In genomic region chr6:31836676-31837611, GRCh38 we compare ENCODE assay signal across 8 cellular contexts. TPM values are rescaled to one million over a fixed set of nuclear protein-coding genes. Genes with fewer than 3 reads are reported as not detected.
DNase-seq lines count a peak whose midpoint lies in the region; TF ChIP-seq lines count a peak whose summit lies in the region.

No MANE protein-coding gene starts in this region.

- peaks cover 31% of the 10 kb centered on the region for H3K4me1 Mint-ChIP-seq in T-helper 1 cell treated with Interleukin-12 subunit alpha and Interleukin-12 subunit beta and Interleukin-4 antibody, amounts not matched to agents 30 μg/mL and 1 μg/mL, for 36 hours (ENCODE audit: low read depth)
- H3K4me1 Mint-ChIP-seq in glutamatergic neuron (ENCODE audit: low read depth, unreplicated experiment), result peaks cover 16% of the 10 kb centered on the region

- peak overlapping the region; percentile 98 for H3K27ac Mint-ChIP-seq in T-helper 1 cell treated with Interleukin-12 subunit alpha and Interleukin-12 subunit beta and Interleukin-4 antibody, amounts not matched to agents 30 μg/mL and 1 μg/mL, for 36 hours
- H3K27ac Mint-ChIP-seq in glutamatergic neuron (ENCODE audit: unreplicated experiment), result peak overlapping the region; percentile 80

- no peak for TF ChIP-seq CTCF in WI38 (IDR thresholded peaks at IDR 0.05; ENCODE audit: low read depth, low read length)
- no peak for TF ChIP-seq CTCF in glutamatergic neuron (IDR thresholded peaks at IDR 0.05; ENCODE audit: partially characterized antibody, unreplicated experiment)

- H3K9me3 Mint-ChIP-seq in T-helper 1 cell treated with Interleukin-12 subunit alpha and Interleukin-12 subunit beta and Interleukin-4 antibody, amounts not matched to agents 30 μg/mL and 1 μg/mL, for 36 hours, result no peaks in the 10 kb centered on the region
- peaks cover 11% of the 10 kb centered on the region for H3K9me3 Mint-ChIP-seq in glutamatergic neuron (ENCODE audit: unreplicated experiment)

- peaks cover 37% of the 10 kb centered on the region for H3K36me3 Mint-ChIP-seq in T-helper 1 cell treated with Interleukin-12 subunit alpha and Interleukin-12 subunit beta and Interleukin-4 antibody, amounts not matched to agents 30 μg/mL and 1 μg/mL, for 36 hours (ENCODE audit: low read depth)
- no peaks in the 10 kb centered on the region for H3K36me3 Mint-ChIP-seq in glutamatergic neuron (ENCODE audit: unreplicated experiment)

- H3K4me3 Mint-ChIP-seq in T-helper 1 cell treated with Interleukin-12 subunit alpha and Interleukin-12 subunit beta and Interleukin-4 antibody, amounts not matched to agents 30 μg/mL and 1 μg/mL, for 36 hours, result peak overlapping the region; percentile 95
- peak overlapping the region; percentile 98 for H3K4me3 Mint-ChIP-seq in glutamatergic neuron (ENCODE audit: unreplicated experiment)

- no peaks in the 10 kb centered on the region for H3K27me3 Mint-ChIP-seq in T-helper 1 cell treated with Interleukin-12 subunit alpha and Interleukin-12 subunit beta and Interleukin-4 antibody, amounts not matched to agents 30 μg/mL and 1 μg/mL, for 36 hours (ENCODE audit: low read depth)
- peaks cover 19% of the 10 kb centered on the region for H3K27me3 Mint-ChIP-seq in glutamatergic neuron (ENCODE audit: unreplicated experiment)

- DNase-seq in T-helper 1 cell, result no peak
- DNase-seq in glutamatergic neuron, result no peak
- no peak for DNase-seq in SKM-1 treated with dmso at 0.1 percent for 144 hours (lab: John Stamatoyannopoulos, UW; ENCODE audit: unreplicated experiment)
- no peak for DNase-seq in occipital lobe (lab: John Stamatoyannopoulos, UW)
- DNase-seq in hypothalamus (lab: John Stamatoyannopoulos, UW), result no peak

- H3K4me3 ChIP-seq in WI38 (ENCODE audit: low read depth, low read length), result peak overlapping the region; percentile 91
- H3K4me3 ChIP-seq in skin epidermis, result peak overlapping the region; percentile 64 to 98 (median 74)

- peak overlapping the region in 18 of 21 experiments; percentile 9 to 99 (median 93) for H3K27ac ChIP-seq in skin epidermis

RNA-seq across cellular contexts. Expression of gene HSPA1B, which starts 9.4 kb away (rescaled TPM):
- total RNA-seq in glutamatergic neuron (ENCODE audit: unreplicated experiment) (93.9 TPM), occipital lobe (121 TPM)

RNA-seq across cellular contexts. Expression of gene HSPA1A, which starts 21.6 kb away (rescaled TPM):
- total RNA-seq in glutamatergic neuron (ENCODE audit: unreplicated experiment) (54.3 TPM), occipital lobe (117 TPM)

RNA-seq across cellular contexts. Expression of gene HSPA1L, which starts 21.9 kb away (rescaled TPM):
- total RNA-seq in glutamatergic neuron (ENCODE audit: unreplicated experiment) (2.5 TPM), occipital lobe (4.4 TPM)

RNA-seq across cellular contexts. Expression of gene NEU1, which starts 25.7 kb away (rescaled TPM):
- total RNA-seq in glutamatergic neuron (ENCODE audit: unreplicated experiment), result 40.2 TPM
- 20.3 TPM for total RNA-seq in occipital lobe

RNA-seq across cellular contexts. Expression of gene LSM2, which starts 30.2 kb away (rescaled TPM):
- total RNA-seq in glutamatergic neuron (ENCODE audit: unreplicated experiment) (68.2 TPM), occipital lobe (22.9 TPM)
